In genomic region chr7:91880016-91880412, GRCh38 we compare ENCODE assay signal across 1 cellular context.
TF ChIP-seq lines count a peak whose summit lies in the region.

No MANE protein-coding gene starts in this region.

TF ChIP-seq in HCT116, 20 proteins besides CTCF, POLR2A, EP300 and RAD21 (continued from another document):
- TF ChIP-seq ZNF274 (IDR thresholded peaks at IDR 0.05; ENCODE audit: low read depth, low read length) (no peak), SIN3A (IDR thresholded peaks at IDR 0.05; ENCODE audit: low read depth) (no peak), SP1 (IDR thresholded peaks at IDR 0.05; ENCODE audit: low read depth) (no peak), MAX (IDR thresholded peaks at IDR 0.05) (no peak), CBX3 (IDR thresholded peaks at IDR 0.05; ENCODE audit: low read depth) (no peak), EZH2 (IDR thresholded peaks at IDR 0.05) (no peak), TCF7L2 (IDR thresholded peaks at IDR 0.05; ENCODE audit: borderline replicate concordance, extremely low read depth, insufficient read depth, insufficient read length) (no peak), EGR1 (IDR thresholded peaks at IDR 0.05; ENCODE audit: low read depth) (no peak), EZH2phosphoT487 (IDR thresholded peaks at IDR 0.05; ENCODE audit: borderline replicate concordance) (no peak), ZFX (IDR thresholded peaks at IDR 0.05) (no peak), JUND (IDR thresholded peaks at IDR 0.05) (no peak), SRF (IDR thresholded peaks at IDR 0.05; ENCODE audit: low read depth) (no peak), ELF1 (IDR thresholded peaks at IDR 0.05; ENCODE audit: borderline replicate concordance, low read depth) (no peak)
- TF ChIP-seq, protein P1, sequence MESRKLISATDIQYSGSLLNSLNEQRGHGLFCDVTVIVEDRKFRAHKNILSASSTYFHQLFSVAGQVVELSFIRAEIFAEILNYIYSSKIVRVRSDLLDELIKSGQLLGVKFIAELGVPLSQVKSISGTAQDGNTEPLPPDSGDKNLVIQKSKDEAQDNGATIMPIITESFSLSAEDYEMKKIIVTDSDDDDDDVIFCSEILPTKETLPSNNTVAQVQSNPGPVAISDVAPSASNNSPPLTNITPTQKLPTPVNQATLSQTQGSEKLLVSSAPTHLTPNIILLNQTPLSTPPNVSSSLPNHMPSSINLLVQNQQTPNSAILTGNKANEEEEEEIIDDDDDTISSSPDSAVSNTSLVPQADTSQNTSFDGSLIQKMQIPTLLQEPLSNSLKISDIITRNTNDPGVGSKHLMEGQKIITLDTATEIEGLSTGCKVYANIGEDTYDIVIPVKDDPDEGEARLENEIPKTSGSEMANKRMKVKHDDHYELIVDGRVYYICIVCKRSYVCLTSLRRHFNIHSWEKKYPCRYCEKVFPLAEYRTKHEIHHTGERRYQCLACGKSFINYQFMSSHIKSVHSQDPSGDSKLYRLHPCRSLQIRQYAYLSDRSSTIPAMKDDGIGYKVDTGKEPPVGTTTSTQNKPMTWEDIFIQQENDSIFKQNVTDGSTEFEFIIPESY (IDR thresholded peaks at IDR 0.05; ENCODE audit: extremely low read depth, insufficient replicate concordance, low read length) = no peak
- TF ChIP-seq, protein P2, sequence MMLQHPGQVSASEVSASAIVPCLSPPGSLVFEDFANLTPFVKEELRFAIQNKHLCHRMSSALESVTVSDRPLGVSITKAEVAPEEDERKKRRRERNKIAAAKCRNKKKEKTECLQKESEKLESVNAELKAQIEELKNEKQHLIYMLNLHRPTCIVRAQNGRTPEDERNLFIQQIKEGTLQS (IDR thresholded peaks at IDR 0.05) = no peak
TF ChIP-seq in HCT116: peak in this region for 0.
